ENCODE assay signal across 7 cellular contexts in genomic region chr10:132387723-132388210, GRCh38. TPM values are rescaled to one million over a fixed set of nuclear protein-coding genes. Genes with fewer than 3 reads are reported as not detected.
DNase-seq lines count a peak whose midpoint lies in the region; ATAC-seq and TF ChIP-seq lines count a peak whose summit lies in the region.

No MANE protein-coding gene starts in this region.

- H3K4me3 Mint-ChIP-seq in T-cell: peak overlapping the region; percentile 6 to 66 (median 17)

- H3K27me3 ChIP-seq in HL-60 (ENCODE audit: insufficient read depth, poor library complexity, severe bottlenecking): no peaks in the 10 kb centered on the region

- CTCF ChIA-PET in T-cell (lab: Charles Lee): interaction anchor here (0.6 to 0.9 kb wide), 4 partner anchors 26 to 66 kb away, joined by 3 to 6 read pairs (median 3); no protein-coding TSS in a partner anchor

- H3K27ac ChIP-seq in HL-60 (replicated peaks): peak overlapping the region; percentile 29

- ATAC-seq in GM18498 (IDR thresholded peaks at IDR 0.05; ENCODE audit: unreplicated experiment) (peak; percentile 62), T-cell (replicated peaks in 1 of 4) (peak; percentile 81 to 93 (median 86))

- H3K4me3 ChIP-seq in HL-60 (replicated peaks; ENCODE audit: insufficient read depth, low read length): no peak overlapping the region

- H3K4me1 Mint-ChIP-seq in T-cell: peaks cover 3 to 9% (median 7%) of the 10 kb centered on the region in 3 donors

- H3K27me3 Mint-ChIP-seq in T-cell: no peaks in the 10 kb centered on the region

- DNase-seq in HL-60 (ENCODE audit: low read depth in 1 of 2, low spot score in 1 of 2): peak in 1 of 2 experiments; percentile 69
- DNase-seq in T-cell: peak; percentile 34 to 85 (median 74)
- peak; percentile 53 for DNase-seq in activated naive CD8-positive, alpha-beta T cell treated with anti-CD3 and anti-CD28 coated beads, Interleukin-2, amount 50 U/mL, for 16 hours (ENCODE audit: low read depth, low spot score)
- DNase-seq in hepatic stellate cell (ENCODE audit: low spot score): peak; percentile 95
- DNase-seq in stimulated activated CD4-positive, alpha-beta T cell treated with anti-CD3 and anti-CD28 coated beads, Interleukin-1b, Interleukin-23, amount 100 ng/mL, for 1 hour (ENCODE audit: low read depth in 2 of 2): peak; percentile 55 to 61
- DNase-seq in NCI-H1694 (lab: John Stamatoyannopoulos, UW): no peak

- H3K36me3 Mint-ChIP-seq in T-cell: no peaks in the 10 kb centered on the region

- POLR2A ChIA-PET in T-cell (lab: Charles Lee): no interaction called here

- peak; percentile 27 for TF ChIP-seq CTCF in HL-60 (IDR thresholded peaks at IDR 0.05; ENCODE audit: insufficient read depth, low read length)

- peak overlapping the region in 1 of 2 donors; percentile 72 for H3K27ac Mint-ChIP-seq in T-cell

- peaks cover 0 to 8% (median 0%) of the 10 kb centered on the region in 3 donors for H3K9me3 Mint-ChIP-seq in T-cell

RNA-seq across cellular contexts. Expression of gene PWWP2B, which starts 9.2 kb away (rescaled TPM):
- 10 to 100 TPM; 11.5 to 15.3 (median 13.6) TPM for total RNA-seq in T-cell

RNA-seq across cellular contexts. Expression of gene LRRC27, which starts 55.8 kb away (rescaled TPM):
- total RNA-seq in T-cell: 1 to 10 TPM; 3.1 to 7.8 (median 7.0) TPM
